In the genomic region with DNA sequence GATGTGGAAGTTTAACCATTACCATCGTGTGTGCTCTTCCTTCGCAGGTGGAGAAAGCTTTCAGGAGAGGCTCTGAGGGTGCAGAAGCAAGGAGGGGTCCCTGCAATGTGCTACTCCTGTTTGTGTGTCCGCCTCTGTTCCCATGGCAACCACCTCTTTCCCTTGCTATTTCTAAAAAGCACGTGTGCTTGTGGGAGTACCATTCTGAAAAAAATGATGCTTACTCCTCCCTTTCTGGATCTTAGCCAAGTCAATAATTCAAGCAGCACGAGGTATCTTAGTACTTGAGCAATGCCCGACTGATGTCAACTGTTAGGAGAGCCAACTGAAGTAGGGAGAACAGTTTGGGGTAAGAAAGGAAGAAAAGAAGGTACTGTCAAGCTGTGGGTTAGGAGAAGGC, we compare ENCODE assay signal across 15 cellular contexts.
DNase-seq lines count a peak whose midpoint lies in the region; ATAC-seq and TF ChIP-seq lines count a peak whose summit lies in the region.
"Had no signal": no experiment of that assay in that cellular context is flagged by ENCODE, and none has a peak within 500 bp of the region (broad histone marks: within the 10 kb centered on the region; RNA-seq: fewer than 3 reads in every experiment).

No MANE protein-coding gene starts in this region.

- peak overlapping the region; percentile 47; the same call in 1 of the 2 replicates for H3K27ac ChIP-seq in C4-2B
- H3K27ac ChIP-seq: coronary artery, heart left ventricle had no signal

- no peak for ATAC-seq in GM21447 (IDR thresholded peaks at IDR 0.05; ENCODE audit: unreplicated experiment)
- ATAC-seq: heart left ventricle had no signal

- peak; percentile 51 for DNase-seq in NCI-H1092 treated with DMSO at 0.1 percent for 48 hours (lab: John Stamatoyannopoulos, UW)
- DNase-seq in astrocyte of the hippocampus (ENCODE audit: low read depth, low spot score) = peak; percentile 24
- DNase-seq in fibroblast of the conjunctiva (ENCODE audit: low read depth) = peak; percentile 13
- no peak for DNase-seq in islet precursor cell
- no peak for DNase-seq in inferior parietal cortex (ENCODE audit: extremely low spot score)
- DNase-seq in MV-4-11 (lab: John Stamatoyannopoulos, UW) = no peak
- DNase-seq: activated B cell treated with CpG ODN at 0.5 μM for 24 hours, heart left ventricle, Karpas-422, midbrain, NCI-H2107, SHP77 had no signal

- no peak for TF ChIP-seq CTCF in C4-2B (conservative IDR thresholded peaks at IDR 0.05)

Comparison
In these comparisons a context has a peak if more than half of its experiments do, and no peak if none do; other contexts are left out.
1. DNase-seq: peak in NCI-H1092 treated with DMSO at 0.1 percent for 48 hours (single experiment), astrocyte of the hippocampus (single experiment) and fibroblast of the conjunctiva (single experiment); none in islet precursor cell (single experiment), inferior parietal cortex (single experiment) and MV-4-11 (single experiment).